Comparison of ENCODE assay signal across 18 cellular contexts in genomic region chr2:142824756-142825155, GRCh38. TPM values are rescaled to one million over a fixed set of nuclear protein-coding genes. Genes with fewer than 3 reads are reported as not detected.
DNase-seq lines count a peak whose midpoint lies in the region; TF ChIP-seq lines count a peak whose summit lies in the region.
"Had no signal": no experiment of that assay in that cellular context is flagged by ENCODE, and none has a peak within 500 bp of the region (broad histone marks: within the 10 kb centered on the region; RNA-seq: fewer than 3 reads in every experiment).

No MANE protein-coding gene starts in this region.

- H2AFZ ChIP-seq in mammary epithelial cell (ENCODE audit: low read depth, low read length): no peak overlapping the region
- H2AFZ ChIP-seq: PC-9 had no signal

- no peaks in the 10 kb centered on the region for H3K9me3 ChIP-seq in mammary epithelial cell (replicated peaks; ENCODE audit: insufficient read depth, low read length)
- H3K9me3 ChIP-seq in esophagus squamous epithelium: no peaks in the 10 kb centered on the region

- intact Hi-C loops in mammary epithelial cell (cut with micrococcal nuclease) (no loop called here), esophagus squamous epithelium (cut with DNase I) (no loop called here)

- H4K20me1 ChIP-seq in mammary epithelial cell (ENCODE audit: insufficient read depth, low read length): no peaks in the 10 kb centered on the region

- DNase-seq in AG08396 (ENCODE audit: low spot score): peak; percentile 11
- peak; percentile 15 for DNase-seq in LHCN-M2 (ENCODE audit: low read depth)
- DNase-seq in mammary epithelial cell: peak; percentile 15
- DNase-seq in iris pigment epithelial cell (ENCODE audit: low read depth): peak; percentile 18
- DNase-seq in NOMO-1 (lab: John Stamatoyannopoulos, UW; ENCODE audit: unreplicated experiment in 2 of 2): no peak
- no peak for DNase-seq in NCI-H1105 (lab: John Stamatoyannopoulos, UW)
- DNase-seq in esophagus squamous epithelium (lab: John Stamatoyannopoulos, UW): no peak
- DNase-seq in NCI-H510A (lab: John Stamatoyannopoulos, UW): no peak
- DNase-seq: C1 segment of cervical spinal cord, DMS 273 treated with DMSO at 0.1 percent for 48 hours, H9, MV-4-11, NCI-H1436, NCI-H2029 treated with DMSO at 0.1 percent for 48 hours, NCI-H2171 treated with DMSO at 0.1 percent for 48 hours, NCI-H446 treated with DMSO at 0.1 percent for 48 hours, NCI-H748 treated with DMSO at 0.1 percent for 48 hours, PC-9 had no signal

- H3K27me3 ChIP-seq in mammary epithelial cell (ENCODE audit: insufficient read depth, low read length) (no peaks in the 10 kb centered on the region), esophagus squamous epithelium (no peaks in the 10 kb centered on the region)

- H3K4me3 ChIP-seq in mammary epithelial cell (replicated peaks in 1 of 3; ENCODE audit: insufficient read depth in 1 of 3, low read depth in 2 of 3, low read length in 3 of 3): no peak overlapping the region
- H3K4me3 ChIP-seq in esophagus squamous epithelium: no peak overlapping the region
- H3K4me3 ChIP-seq: PC-9 had no signal

- no peak overlapping the region for H3K27ac ChIP-seq in mammary epithelial cell (ENCODE audit: insufficient read depth, low read depth, low read length)
- H3K27ac ChIP-seq in esophagus squamous epithelium: no peak overlapping the region
- H3K27ac ChIP-seq: PC-9 had no signal

- dilution Hi-C loops in mammary epithelial cell (cut with HindIII; ENCODE audit: low sequenced_read_pairs): no loop called here

- no peak overlapping the region for H3K9ac ChIP-seq in mammary epithelial cell (ENCODE audit: insufficient read depth, low read length)

- 100% methylated on average over 1 of the region's 1 CpG for WGBS in mammary epithelial cell (ENCODE audit: low coverage, missing lambda C conversion rate)
- 47 to 85% methylated on average over 1 of the region's 1 CpG for WGBS in esophagus squamous epithelium, 2 donors

- peaks cover 13% of the 10 kb centered on the region for H3K4me1 ChIP-seq in mammary epithelial cell (ENCODE audit: insufficient read depth, low read length)
- no peaks in the 10 kb centered on the region for H3K4me1 ChIP-seq in esophagus squamous epithelium

- no TSS peak for BruUV-seq in mammary epithelial cell (replicated peaks; lab: Mats Ljungman, UMichigan)

- TF ChIP-seq POLR2A in esophagus squamous epithelium (IDR thresholded peaks at IDR 0.05): no peak

- H3K36me3 ChIP-seq in mammary epithelial cell (ENCODE audit: insufficient read depth, low read length): no peaks in the 10 kb centered on the region
- H3K36me3 ChIP-seq in esophagus squamous epithelium: no peaks in the 10 kb centered on the region

- H3K4me2 ChIP-seq in mammary epithelial cell (ENCODE audit: insufficient read depth, low read depth, low read length): no peak overlapping the region
- H3K4me2 ChIP-seq: PC-9 had no signal

- no peak for TF ChIP-seq CTCF in mammary epithelial cell (conservative IDR thresholded peaks at IDR 0.05 in 1 of 2, IDR thresholded peaks at IDR 0.05 in 1 of 2; ENCODE audit: extremely low read depth in 1 of 2, insufficient read depth in 1 of 2, low read depth in 1 of 2, low read length in 2 of 2)
- no peak for TF ChIP-seq CTCF in esophagus squamous epithelium (IDR thresholded peaks at IDR 0.05)

- in situ Hi-C loops in mammary epithelial cell (cut with MboI; ENCODE audit: low sequenced_read_pairs in 2 of 2): no loop called here

- CTCF ChIA-PET in mammary epithelial cell (lab: Charles Lee; ENCODE audit: low non-redundant PET): interaction anchor here (0.7 kb wide), 2 partner anchors 30 to 74 kb away, joined by 3 to 4 read pairs; no protein-coding TSS in a partner anchor

- no peaks in the 10 kb centered on the region for H3K79me2 ChIP-seq in mammary epithelial cell (ENCODE audit: insufficient read depth, low read length)

RNA-seq across cellular contexts. Expression of gene KYNU, which starts 52.7 kb away (rescaled TPM):
- 0.51 and 1.5 TPM in 2 replicates for total RNA-seq in LHCN-M2 (2014; rRNA removed)
- 0.16 TPM for polyA plus RNA-seq in LHCN-M2 (2012)
- 1 to 10 TPM; 1.6 to 3.3 TPM for total RNA-seq in mammary epithelial cell
- polyA plus RNA-seq in mammary epithelial cell: 1.4 TPM
- 0.62 TPM for polyA minus RNA-seq in mammary epithelial cell
- total RNA-seq in esophagus squamous epithelium: 10 to 100 TPM in 2 of 4 donors, 1 to 10 TPM in 2; 2.3 to 39.4 (median 19.2) TPM

Comparison
In these comparisons a context has a peak if more than half of its experiments do, and no peak if none do; other contexts are left out.
1. DNase-seq: peak in AG08396 (single experiment), LHCN-M2 (single experiment), mammary epithelial cell (single experiment) and iris pigment epithelial cell (single experiment); none in NOMO-1 (0 of 2), NCI-H1105 (single experiment), esophagus squamous epithelium (single experiment) and NCI-H510A (single experiment).